1 cellular context compared by ENCODE assay signal in the genomic region with DNA sequence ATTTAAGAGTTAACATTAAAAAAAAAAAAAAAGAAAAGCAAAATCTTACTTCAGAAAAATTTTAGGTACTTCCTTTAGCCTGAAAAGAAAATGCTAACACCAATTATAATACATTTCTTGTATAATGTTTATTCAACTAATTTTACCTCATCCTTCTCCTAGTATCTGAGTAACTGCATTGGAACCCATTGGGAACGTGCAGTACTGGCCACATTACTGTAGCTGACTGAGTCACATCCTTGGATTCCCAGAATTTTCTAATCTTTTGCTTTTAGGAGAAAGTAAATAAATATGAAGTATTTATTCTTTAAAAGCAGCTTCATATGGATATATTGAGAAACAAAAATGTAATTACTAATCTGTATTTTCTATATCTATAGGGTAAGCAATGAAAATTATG.
TF ChIP-seq lines count a peak whose summit lies in the region.

No MANE protein-coding gene starts in this region.

TF ChIP-seq in HepG2, 621 proteins besides CTCF, POLR2A, EP300 and RAD21 (continued from another document):
- TF ChIP-seq, protein P1, sequence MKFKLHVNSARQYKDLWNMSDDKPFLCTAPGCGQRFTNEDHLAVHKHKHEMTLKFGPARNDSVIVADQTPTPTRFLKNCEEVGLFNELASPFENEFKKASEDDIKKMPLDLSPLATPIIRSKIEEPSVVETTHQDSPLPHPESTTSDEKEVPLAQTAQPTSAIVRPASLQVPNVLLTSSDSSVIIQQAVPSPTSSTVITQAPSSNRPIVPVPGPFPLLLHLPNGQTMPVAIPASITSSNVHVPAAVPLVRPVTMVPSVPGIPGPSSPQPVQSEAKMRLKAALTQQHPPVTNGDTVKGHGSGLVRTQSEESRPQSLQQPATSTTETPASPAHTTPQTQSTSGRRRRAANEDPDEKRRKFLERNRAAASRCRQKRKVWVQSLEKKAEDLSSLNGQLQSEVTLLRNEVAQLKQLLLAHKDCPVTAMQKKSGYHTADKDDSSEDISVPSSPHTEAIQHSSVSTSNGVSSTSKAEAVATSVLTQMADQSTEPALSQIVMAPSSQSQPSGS (CRISPR knock-in tag; IDR thresholded peaks at IDR 0.05): no peak
- TF ChIP-seq ZNF7 (CRISPR knock-in tag; IDR thresholded peaks at IDR 0.05) (no peak), SMARCC2 (IDR thresholded peaks at IDR 0.05) (no peak), ZNF614 (CRISPR knock-in tag; IDR thresholded peaks at IDR 0.05; ENCODE audit: borderline replicate concordance) (no peak), ZBTB20 (CRISPR knock-in tag; IDR thresholded peaks at IDR 0.05; ENCODE audit: borderline replicate concordance, low read depth) (no peak), SNAI1 (CRISPR knock-in tag; IDR thresholded peaks at IDR 0.05; ENCODE audit: borderline replicate concordance) (no peak), CREB1 (IDR thresholded peaks at IDR 0.05) (no peak), CREB1 (CRISPR knock-in tag; IDR thresholded peaks at IDR 0.05) (no peak), EEA1 (CRISPR knock-in tag; IDR thresholded peaks at IDR 0.05; ENCODE audit: borderline replicate concordance) (no peak)
- TF ChIP-seq, protein P2, sequence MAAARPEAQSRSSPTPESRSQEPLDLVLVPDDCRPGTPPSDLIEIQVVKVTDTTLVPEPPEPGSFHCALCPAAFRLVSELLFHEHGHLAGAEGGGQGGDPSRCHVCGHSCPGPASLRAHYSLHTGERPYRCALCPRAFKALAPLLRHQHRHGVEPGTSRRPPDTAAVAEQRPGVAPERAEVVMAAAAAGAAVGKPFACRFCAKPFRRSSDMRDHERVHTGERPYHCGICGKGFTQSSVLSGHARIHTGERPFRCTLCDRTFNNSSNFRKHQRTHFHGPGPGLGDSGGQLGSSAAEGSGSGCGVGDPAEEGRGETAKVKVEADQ (CRISPR knock-in tag; IDR thresholded peaks at IDR 0.05; ENCODE audit: borderline replicate concordance): no peak
